1 cellular context compared by ENCODE assay signal in the genomic region with DNA sequence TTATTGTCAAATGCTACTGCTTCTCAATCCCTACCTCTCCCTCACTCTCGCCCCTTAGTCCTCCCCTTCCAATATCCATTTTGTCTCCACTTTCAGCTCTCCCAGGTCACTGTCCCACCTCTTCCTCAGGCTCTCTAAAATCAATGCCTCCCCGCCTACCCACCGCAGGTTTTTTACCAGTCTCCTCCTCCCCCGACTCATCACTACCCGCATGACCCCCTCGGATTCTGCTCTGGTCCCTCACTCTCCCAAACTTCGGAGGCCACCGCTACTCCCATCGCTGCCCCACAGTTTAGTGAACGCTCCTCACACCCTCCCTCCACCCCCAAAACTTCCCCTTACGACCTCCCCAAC.
TF ChIP-seq lines count a peak whose summit lies in the region.

No MANE protein-coding gene starts in this region.

TF ChIP-seq in K562, 482 proteins besides CTCF, POLR2A, EP300 and RAD21 (continued from another document):
- TF ChIP-seq, protein P1, sequence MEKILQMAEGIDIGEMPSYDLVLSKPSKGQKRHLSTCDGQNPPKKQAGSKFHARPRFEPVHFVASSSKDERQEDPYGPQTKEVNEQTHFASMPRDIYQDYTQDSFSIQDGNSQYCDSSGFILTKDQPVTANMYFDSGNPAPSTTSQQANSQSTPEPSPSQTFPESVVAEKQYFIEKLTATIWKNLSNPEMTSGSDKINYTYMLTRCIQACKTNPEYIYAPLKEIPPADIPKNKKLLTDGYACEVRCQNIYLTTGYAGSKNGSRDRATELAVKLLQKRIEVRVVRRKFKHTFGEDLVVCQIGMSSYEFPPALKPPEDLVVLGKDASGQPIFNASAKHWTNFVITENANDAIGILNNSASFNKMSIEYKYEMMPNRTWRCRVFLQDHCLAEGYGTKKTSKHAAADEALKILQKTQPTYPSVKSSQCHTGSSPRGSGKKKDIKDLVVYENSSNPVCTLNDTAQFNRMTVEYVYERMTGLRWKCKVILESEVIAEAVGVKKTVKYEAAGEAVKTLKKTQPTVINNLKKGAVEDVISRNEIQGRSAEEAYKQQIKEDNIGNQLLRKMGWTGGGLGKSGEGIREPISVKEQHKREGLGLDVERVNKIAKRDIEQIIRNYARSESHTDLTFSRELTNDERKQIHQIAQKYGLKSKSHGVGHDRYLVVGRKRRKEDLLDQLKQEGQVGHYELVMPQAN (IDR thresholded peaks at IDR 0.05; ENCODE audit: borderline replicate concordance): peak; percentile 82; the same call in 1 of the 2 replicates
- TF ChIP-seq ZBTB7A (IDR thresholded peaks at IDR 0.05; ENCODE audit: borderline replicate concordance, control insufficient read depth, low read depth, low read length) (no peak), AFF1 (IDR thresholded peaks at IDR 0.05; ENCODE audit: low read depth in 1 of 2, partially characterized antibody in 2 of 2) (peak in 1 of 2 experiments; percentile 36), ZNF133 (CRISPR knock-in tag; IDR thresholded peaks at IDR 0.05) (no peak), HDGF (IDR thresholded peaks at IDR 0.05) (0 out of 2 replicates have a peak, but pooled peaks have one; percentile 78), EHMT2 (IDR thresholded peaks at IDR 0.05) (0 out of 2 replicates have a peak, but pooled peaks have one; percentile 21), BRD9 (IDR thresholded peaks at IDR 0.05; ENCODE audit: low read depth, partially characterized antibody) (peak; percentile 33), LARP7 (IDR thresholded peaks at IDR 0.05) (0 out of 2 replicates have a peak, but pooled peaks have one; percentile 42), PHB2 (IDR thresholded peaks at IDR 0.05; ENCODE audit: low read depth) (peak; percentile 56; the same call in 1 of the 2 replicates), CC2D1A (IDR thresholded peaks at IDR 0.05) (0 out of 2 replicates have a peak, but pooled peaks have one; percentile 41), NCOA1 (IDR thresholded peaks at IDR 0.05; ENCODE audit: low read depth) (peak; percentile 23; the same call in 1 of the 2 replicates), ZBTB40 (IDR thresholded peaks at IDR 0.05) (peak; percentile 28; the same call in 1 of the 2 replicates), ZBTB40 (CRISPR knock-in tag; IDR thresholded peaks at IDR 0.05) (no peak), TRIM24 (IDR thresholded peaks at IDR 0.05) (0 out of 4 replicates have a peak, but pooled peaks of 1 of the 2 experiments have one; percentile 21), ZNF274 (IDR thresholded peaks at IDR 0.05; ENCODE audit: borderline replicate concordance, low read depth, low read length) (no peak), ARID1B (IDR thresholded peaks at IDR 0.05) (0 out of 2 replicates have a peak, but pooled peaks have one; percentile 14), ELF4 (CRISPR knock-in tag; IDR thresholded peaks at IDR 0.05) (peak; percentile 18; the same call in 1 of the 2 replicates), ZBTB5 (IDR thresholded peaks at IDR 0.05) (peak; percentile 26; the same call in 1 of the 2 replicates), NBN (IDR thresholded peaks at IDR 0.05; ENCODE audit: low read depth) (0 out of 2 replicates have a peak, but pooled peaks have one; percentile 51), RBM39 (optimal IDR thresholded peaks at IDR 0.05; ENCODE audit: low read depth, low read length) (no peak), HDAC2 (IDR thresholded peaks at IDR 0.05) (0 out of 2 replicates have a peak, but pooled peaks have one; percentile 15), SMARCE1 (IDR thresholded peaks at IDR 0.05) (0 out of 2 replicates have a peak, but pooled peaks have one; percentile 37), TRIM25 (IDR thresholded peaks at IDR 0.05; ENCODE audit: borderline replicate concordance) (0 out of 2 replicates have a peak, but pooled peaks have one; percentile 33), KDM1A (IDR thresholded peaks at IDR 0.05) (peak in 1 of 2 experiments; percentile 10; a peak in 1 of 4 replicates), ARNT (IDR thresholded peaks at IDR 0.05) (peak; percentile 39 to 61; a peak in 1 of 4 replicates), ZNF316 (IDR thresholded peaks at IDR 0.05) (0 out of 2 replicates have a peak, but pooled peaks have one; percentile 7), MTA2 (IDR thresholded peaks at IDR 0.05; ENCODE audit: low read depth) (no peak)
- TF ChIP-seq, protein P2, sequence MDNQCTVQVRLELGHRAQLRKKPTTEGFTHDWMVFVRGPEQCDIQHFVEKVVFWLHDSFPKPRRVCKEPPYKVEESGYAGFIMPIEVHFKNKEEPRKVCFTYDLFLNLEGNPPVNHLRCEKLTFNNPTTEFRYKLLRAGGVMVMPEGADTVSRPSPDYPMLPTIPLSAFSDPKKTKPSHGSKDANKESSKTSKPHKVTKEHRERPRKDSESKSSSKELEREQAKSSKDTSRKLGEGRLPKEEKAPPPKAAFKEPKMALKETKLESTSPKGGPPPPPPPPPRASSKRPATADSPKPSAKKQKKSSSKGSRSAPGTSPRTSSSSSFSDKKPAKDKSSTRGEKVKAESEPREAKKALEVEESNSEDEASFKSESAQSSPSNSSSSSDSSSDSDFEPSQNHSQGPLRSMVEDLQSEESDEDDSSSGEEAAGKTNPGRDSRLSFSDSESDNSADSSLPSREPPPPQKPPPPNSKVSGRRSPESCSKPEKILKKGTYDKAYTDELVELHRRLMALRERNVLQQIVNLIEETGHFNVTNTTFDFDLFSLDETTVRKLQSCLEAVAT (IDR thresholded peaks at IDR 0.05): peak; percentile 30 to 71; a peak in 2 of 4 replicates
- TF ChIP-seq, protein P3, sequence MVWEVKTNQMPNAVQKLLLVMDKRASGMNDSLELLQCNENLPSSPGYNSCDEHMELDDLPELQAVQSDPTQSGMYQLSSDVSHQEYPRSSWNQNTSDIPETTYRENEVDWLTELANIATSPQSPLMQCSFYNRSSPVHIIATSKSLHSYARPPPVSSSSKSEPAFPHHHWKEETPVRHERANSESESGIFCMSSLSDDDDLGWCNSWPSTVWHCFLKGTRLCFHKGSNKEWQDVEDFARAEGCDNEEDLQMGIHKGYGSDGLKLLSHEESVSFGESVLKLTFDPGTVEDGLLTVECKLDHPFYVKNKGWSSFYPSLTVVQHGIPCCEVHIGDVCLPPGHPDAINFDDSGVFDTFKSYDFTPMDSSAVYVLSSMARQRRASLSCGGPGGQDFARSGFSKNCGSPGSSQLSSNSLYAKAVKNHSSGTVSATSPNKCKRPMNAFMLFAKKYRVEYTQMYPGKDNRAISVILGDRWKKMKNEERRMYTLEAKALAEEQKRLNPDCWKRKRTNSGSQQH (CRISPR knock-in tag; IDR thresholded peaks at IDR 0.05): 0 out of 2 replicates have a peak, but pooled peaks have one; percentile 21
